In the genomic region with DNA sequence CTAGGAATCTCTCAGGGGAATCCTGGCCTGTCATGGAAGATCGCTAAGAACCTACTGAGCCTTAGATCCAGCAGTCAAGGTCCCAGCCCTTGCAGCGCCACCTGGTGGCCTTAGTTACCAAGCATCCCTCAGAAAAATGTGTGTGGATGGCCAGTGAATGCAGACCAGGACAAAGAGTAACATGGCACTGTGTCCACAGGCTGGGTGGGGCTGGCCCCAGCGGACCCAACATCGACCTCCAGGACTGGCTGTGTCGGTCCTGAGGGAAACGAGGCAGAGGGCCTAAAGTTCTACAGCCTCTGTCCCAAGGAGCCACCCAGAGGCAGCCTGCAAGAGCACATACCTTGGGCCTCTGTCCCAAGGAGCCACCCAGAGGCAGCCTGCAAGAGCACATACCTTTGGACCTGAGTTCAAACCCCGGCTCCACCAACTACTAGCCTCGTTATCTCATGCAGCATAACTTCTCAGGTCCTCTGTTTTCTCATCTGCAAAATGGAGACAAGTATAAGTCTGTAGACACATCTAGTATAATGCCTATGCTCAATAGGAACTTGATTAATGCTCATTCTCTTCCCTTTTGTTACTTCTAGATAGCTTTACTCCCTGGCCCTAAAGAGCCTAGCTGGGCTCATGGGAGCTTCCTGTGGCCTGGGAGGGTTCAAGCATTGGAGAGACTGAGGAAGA, we compare ENCODE assay signal across 8 cellular contexts. TPM values are rescaled to one million over a fixed set of nuclear protein-coding genes. Genes with fewer than 3 reads are reported as not detected.
A peak's percentile ranks its signal among the peaks of the same experiment; 100 is the strongest.
DNase-seq lines count a peak whose midpoint lies in the region; ATAC-seq and TF ChIP-seq lines count a peak whose summit lies in the region.

No MANE protein-coding gene starts in this region.

- peaks cover 49% of the 10 kb centered on the region for H3K4me1 Mint-ChIP-seq in T-helper 2 cell treated with Interferon-gamma antibody and Interleukin-4, amounts not matched to agents 5 μg/mL and 100 μg/mL, for 36 hours (ENCODE audit: low read depth)

- no peak overlapping the region for H3K4me3 ChIP-seq in ascending aorta
- no peak overlapping the region for H3K4me3 ChIP-seq in gastrocnemius medialis

- H3K4me3 Mint-ChIP-seq in T-helper 2 cell treated with Interferon-gamma antibody and Interleukin-4, amounts not matched to agents 5 μg/mL and 100 μg/mL, for 36 hours = peak overlapping the region; percentile 54

- H3K9me3 ChIP-seq in ascending aorta (no peaks in the 10 kb centered on the region), gastrocnemius medialis (no peaks in the 10 kb centered on the region)

- ATAC-seq in gastrocnemius medialis (peak; percentile 27 to 39), GM18858 (IDR thresholded peaks at IDR 0.05; ENCODE audit: unreplicated experiment) (no peak), GM21390 (IDR thresholded peaks at IDR 0.05; ENCODE audit: unreplicated experiment) (no peak)

- no peaks in the 10 kb centered on the region for H3K36me3 Mint-ChIP-seq in T-helper 2 cell treated with Interferon-gamma antibody and Interleukin-4, amounts not matched to agents 5 μg/mL and 100 μg/mL, for 36 hours (ENCODE audit: low read depth)

- H3K27me3 ChIP-seq in ascending aorta (no peaks in the 10 kb centered on the region), gastrocnemius medialis (no peaks in the 10 kb centered on the region)

- no peaks in the 10 kb centered on the region for H3K36me3 ChIP-seq in ascending aorta
- no peaks in the 10 kb centered on the region for H3K36me3 ChIP-seq in gastrocnemius medialis

- no peak for TF ChIP-seq POLR2A in gastrocnemius medialis (IDR thresholded peaks at IDR 0.05)

- intact Hi-C loops in ascending aorta (cut with DNase I) (loop anchor here (2.0 kb wide), 1 partner anchor 140 kb away; no protein-coding TSS in a partner anchor), gastrocnemius medialis (cut with DNase I; ENCODE audit: low total_unique reads) (no loop called here)

- peak overlapping the region; percentile 77 for H3K27ac Mint-ChIP-seq in T-helper 2 cell treated with Interferon-gamma antibody and Interleukin-4, amounts not matched to agents 5 μg/mL and 100 μg/mL, for 36 hours

- H3K27me3 Mint-ChIP-seq in T-helper 2 cell treated with Interferon-gamma antibody and Interleukin-4, amounts not matched to agents 5 μg/mL and 100 μg/mL, for 36 hours (ENCODE audit: low read depth) = no peaks in the 10 kb centered on the region

- no peak overlapping the region for H3K27ac ChIP-seq in ascending aorta
- H3K27ac ChIP-seq in gastrocnemius medialis = peak overlapping the region in 3 of 4 donors; percentile 15 to 93 (median 35)

- no peaks in the 10 kb centered on the region for H3K9me3 Mint-ChIP-seq in T-helper 2 cell treated with Interferon-gamma antibody and Interleukin-4, amounts not matched to agents 5 μg/mL and 100 μg/mL, for 36 hours

- TF ChIP-seq CTCF in GM13976 (IDR thresholded peaks at IDR 0.05; ENCODE audit: borderline replicate concordance, control extremely low read depth, extremely low read depth, insufficient read depth, missing control alignments) (peak; percentile 62), ascending aorta (IDR thresholded peaks at IDR 0.05) (peak; percentile 47 to 70 (median 63)), gastrocnemius medialis (IDR thresholded peaks at IDR 0.05 in 4 of 5, conservative IDR thresholded peaks at IDR 0.05 in 1 of 5) (peak; percentile 80 to 87 (median 83))

- in situ Hi-C loops in GM13976 (cut with MboI; ENCODE audit: low sequenced_read_pairs, unreplicated experiment) (loop anchor here (25.0 kb wide), 1 partner anchor 279 kb away; no protein-coding TSS in a partner anchor), gastrocnemius medialis (cut with MboI; ENCODE audit: low sequenced_read_pairs in 4 of 4) (loop anchor here in 2 of 4 donors (25.0 kb wide), 2 partner anchors 129 to 171 kb away; no protein-coding TSS in a partner anchor)

- DNase-seq in GM13976 (ENCODE audit: low spot score) = peak; percentile 67
- DNase-seq in NCI-H1694 (lab: John Stamatoyannopoulos, UW) = peak; percentile 65
- DNase-seq in T-helper 2 cell treated with Interferon-gamma antibody and Interleukin-4, amounts not matched to agents 5 μg/mL and 100 μg/mL, for 36 hours (ENCODE audit: low spot score) = peak; percentile 67
- DNase-seq in ascending aorta (ENCODE audit: low spot score in 2 of 2) = peak; percentile 28 to 82
- DNase-seq in hepatic stellate cell (ENCODE audit: low spot score) = peak; percentile 79
- DNase-seq in gastrocnemius medialis = peak; percentile 39 to 79

- H3K4me1 ChIP-seq in ascending aorta = no peaks in the 10 kb centered on the region
- peaks cover 58 to 66% of the 10 kb centered on the region in 2 donors for H3K4me1 ChIP-seq in gastrocnemius medialis

RNA-seq across cellular contexts. Expression of a gene that starts 57.5 kb away (rescaled TPM):
- total RNA-seq in ascending aorta = 25.9 TPM
- 100 to 1,000 TPM in 3 of 4 donors, 10 to 100 TPM in 1; 70.0 to 141 (median 114) TPM for total RNA-seq in gastrocnemius medialis

Comparison
In these comparisons a context has a peak if more than half of its experiments do, and no peak if none do; other contexts are left out.
1. H3K27ac ChIP-seq: peak in gastrocnemius medialis (3 of 4); none in ascending aorta (0 of 2).
2. ATAC-seq: peak in gastrocnemius medialis (2 of 2); none in GM18858 (single experiment) and GM21390 (single experiment).
3. Peak in every context shown above with its lines, with median percentiles within 50 percentile points of each other: DNase-seq and CTCF ChIP-seq.